Comparison of ENCODE assay signal across 8 cellular contexts in the genomic region with DNA sequence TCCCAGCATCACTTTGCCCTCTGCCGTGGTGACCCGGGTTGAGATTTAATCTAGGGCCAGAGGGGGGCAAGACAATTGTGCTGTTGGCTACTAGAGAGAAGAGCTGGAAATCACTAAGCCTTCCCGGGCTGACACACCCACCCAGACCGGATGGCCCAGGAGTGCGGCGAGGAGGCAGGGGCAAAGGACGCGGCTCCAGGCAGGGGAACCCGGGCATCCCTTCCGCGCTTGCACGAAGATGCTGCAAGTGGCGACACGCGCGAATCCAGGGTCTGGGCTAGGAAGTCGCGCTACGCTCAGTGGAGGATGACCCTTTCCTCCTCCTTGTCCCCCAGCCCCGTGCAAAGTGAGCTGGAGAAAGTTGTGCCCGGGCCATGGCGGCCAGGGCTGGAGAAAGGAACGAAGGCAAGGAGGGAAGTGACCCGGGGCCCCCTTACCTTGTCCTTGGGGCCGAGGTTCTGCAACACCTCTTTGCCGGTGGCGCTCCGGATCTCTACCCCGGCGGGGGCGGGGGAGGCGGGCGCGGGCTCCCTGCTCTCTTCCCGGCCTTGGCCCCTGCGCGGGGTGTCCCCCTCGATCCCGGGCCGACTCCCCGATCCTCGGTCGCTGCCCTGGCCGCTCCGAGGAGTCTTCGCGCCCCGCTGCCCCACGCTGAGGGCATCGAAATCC. TPM values are rescaled to one million over a fixed set of nuclear protein-coding genes. Genes with fewer than 3 reads are reported as not detected.
DNase-seq lines count a peak whose midpoint lies in the region; ATAC-seq and TF ChIP-seq lines count a peak whose summit lies in the region.

No MANE protein-coding gene starts in this region.

- peak in 1 of 3 donors; percentile 49 for DNase-seq in Peyer's patch
- peak; percentile 50 for DNase-seq in glomerular visceral epithelial cell (ENCODE audit: extremely low spot score)
- peak; percentile 35 to 57 for DNase-seq in psoas muscle
- no peak for DNase-seq in NCI-H2107 (lab: John Stamatoyannopoulos, UW)
- DNase-seq in effector CD4-positive, alpha-beta T cell: no peak

- H3K9me3 ChIP-seq in Peyer's patch: no peaks in the 10 kb centered on the region
- no peaks in the 10 kb centered on the region for H3K9me3 ChIP-seq in psoas muscle

- no peaks in the 10 kb centered on the region for H3K36me3 ChIP-seq in Peyer's patch
- no peaks in the 10 kb centered on the region for H3K36me3 ChIP-seq in psoas muscle (ENCODE audit: insufficient read depth in 1 of 2, low read depth in 1 of 2)

- H3K27me3 ChIP-seq in Peyer's patch: no peaks in the 10 kb centered on the region
- H3K27me3 ChIP-seq in psoas muscle (ENCODE audit: insufficient read depth in 3 of 3, low read length in 2 of 3): peaks cover 0 to 14% (median 2%) of the 10 kb centered on the region in 3 donors

- TF ChIP-seq POLR2A in Peyer's patch (IDR thresholded peaks at IDR 0.05): no peak

- peak overlapping the region; percentile 58 to 91 (median 74) for H3K27ac ChIP-seq in Peyer's patch
- peak overlapping the region; percentile 49 for H3K27ac ChIP-seq in psoas muscle

- H3K4me3 ChIP-seq in GM12875 (ENCODE audit: low read depth, low read length) (peak overlapping the region; percentile 52), Peyer's patch (peak overlapping the region; percentile 39 to 67 (median 48)), psoas muscle (peak overlapping the region; percentile 78)

- TF ChIP-seq CTCF in GM12875 (IDR thresholded peaks at IDR 0.05; ENCODE audit: borderline replicate concordance, insufficient read depth, low read depth, low read length) (no peak), Peyer's patch (IDR thresholded peaks at IDR 0.05) (no peak), psoas muscle (IDR thresholded peaks at IDR 0.05) (no peak)

- peaks cover 0 to 4% (median 0%) of the 10 kb centered on the region in 4 donors for H3K4me1 ChIP-seq in Peyer's patch
- H3K4me1 ChIP-seq in psoas muscle: no peaks in the 10 kb centered on the region

- peak; percentile 33 to 59 (median 46) for ATAC-seq in psoas muscle
- no peak for ATAC-seq in GM21737 (IDR thresholded peaks at IDR 0.05; ENCODE audit: unreplicated experiment)
- ATAC-seq in GM21390 (IDR thresholded peaks at IDR 0.05; ENCODE audit: unreplicated experiment): no peak

- WGBS in psoas muscle, 3 donors: 1 to 2% (median 1%) methylated on average over 44 to 50 of the region's 50 CpGs

- intact Hi-C loops in psoas muscle (cut with DNase I): loop anchor here in 1 of 2 donors (2.0 to 5.0 kb wide), 2 partner anchors 48 to 54 kb away; no protein-coding TSS in a partner anchor

RNA-seq across cellular contexts. Expression of a gene that starts 0.7 kb away (rescaled TPM):
- total RNA-seq in Peyer's patch (10 to 100 TPM in 3 of 4 donors, 1 to 10 TPM in 1; 7.4 to 42.1 (median 21.8) TPM), psoas muscle (10 to 100 TPM; 18.0 to 58.5 (median 38.4) TPM)
- polyA plus RNA-seq in psoas muscle: 10 to 100 TPM in 2 of 3 donors, 1 to 10 TPM in 1; 8.8 to 15.0 (median 13.5) TPM

Comparison
In these comparisons a context has a peak if more than half of its experiments do, and no peak if none do; other contexts are left out.
1. DNase-seq: peak in glomerular visceral epithelial cell (single experiment) and psoas muscle (2 of 2); none in NCI-H2107 (single experiment) and effector CD4-positive, alpha-beta T cell (single experiment).
2. ATAC-seq: peak in psoas muscle (4 of 4); none in GM21737 (single experiment) and GM21390 (single experiment).
3. Peak in every context shown above with its lines, with median percentiles within 50 percentile points of each other: H3K4me3 ChIP-seq.